Comparison of ENCODE assay signal across 8 cellular contexts in genomic region chr6:45163952-45164766, GRCh38.
A peak's percentile ranks its signal among the peaks of the same experiment; 100 is the strongest.
DNase-seq lines count a peak whose midpoint lies in the region; ATAC-seq, FAIRE-seq and TF ChIP-seq lines count a peak whose summit lies in the region.

No MANE protein-coding gene starts in this region.

- POLR2A ChIA-PET in A549 (lab: Yijun Ruan, JAX) = no interaction called here

- peaks cover 9% of the 10 kb centered on the region for H3K36me3 Mint-ChIP-seq in activated naive CD4-positive, alpha-beta T cell treated with anti-CD3 and anti-CD28 coated beads, Interleukin-2, amount 50 U/mL, for 24 hours

- no peak for TF ChIP-seq EP300 in A549 (IDR thresholded peaks at IDR 0.05)

- H3K4me3 Mint-ChIP-seq in activated naive CD4-positive, alpha-beta T cell treated with anti-CD3 and anti-CD28 coated beads, Interleukin-2, amount 50 U/mL, for 24 hours = peak overlapping the region; percentile 64

- no peaks in the 10 kb centered on the region for H3K4me1 ChIP-seq in A549

- WGBS in A549 (ENCODE audit: missing lambda C conversion rate) = 71% methylated on average over 3 of the region's 3 CpGs

- peaks cover 74% of the 10 kb centered on the region for H3K4me1 Mint-ChIP-seq in activated naive CD4-positive, alpha-beta T cell treated with anti-CD3 and anti-CD28 coated beads, Interleukin-2, amount 50 U/mL, for 24 hours

- TF ChIP-seq CTCF in A549 (IDR thresholded peaks at IDR 0.05) = no peak

- TF ChIP-seq POLR2A in A549 (IDR thresholded peaks at IDR 0.05; ENCODE audit: low read length) = no peak

- ATAC-seq in A549 (no peak), GM19035 (IDR thresholded peaks at IDR 0.05; ENCODE audit: unreplicated experiment) (peak; percentile 92), HG03095 (IDR thresholded peaks at IDR 0.05; ENCODE audit: unreplicated experiment) (peak; percentile 84)

- no peaks in the 10 kb centered on the region for H3K9me3 ChIP-seq in A549

- no peak overlapping the region for H3K27ac ChIP-seq in A549

- TF ChIP-seq RAD21 in A549 (conservative IDR thresholded peaks at IDR 0.05 in 1 of 2, IDR thresholded peaks at IDR 0.05 in 1 of 2) = no peak

- DNase-seq in A549 (ENCODE audit: low read depth in 1 of 2, low spot score in 1 of 2) = no peak
- no peak for DNase-seq in COR-L47 (lab: John Stamatoyannopoulos, UW)
- DNase-seq in NCI-H1417 treated with DMSO at 0.1 percent for 48 hours (lab: John Stamatoyannopoulos, UW) = no peak
- DNase-seq in NCI-H1436 treated with DMSO at 0.1 percent for 48 hours (lab: John Stamatoyannopoulos, UW) = no peak
- no peak for DNase-seq in NCI-H1092 treated with DMSO at 0.1 percent for 48 hours (lab: John Stamatoyannopoulos, UW)

- no peak for FAIRE-seq in A549 (lab: Jason Lieb, UNC)

- H3K27me3 Mint-ChIP-seq in activated naive CD4-positive, alpha-beta T cell treated with anti-CD3 and anti-CD28 coated beads, Interleukin-2, amount 50 U/mL, for 24 hours = no peaks in the 10 kb centered on the region

- H3K4me3 ChIP-seq in A549 = no peak overlapping the region

- peaks cover 18% of the 10 kb centered on the region for H3K9me3 Mint-ChIP-seq in activated naive CD4-positive, alpha-beta T cell treated with anti-CD3 and anti-CD28 coated beads, Interleukin-2, amount 50 U/mL, for 24 hours

- no peak overlapping the region for H3K4me2 ChIP-seq in A549

- peak overlapping the region; percentile 99 for H3K27ac Mint-ChIP-seq in activated naive CD4-positive, alpha-beta T cell treated with anti-CD3 and anti-CD28 coated beads, Interleukin-2, amount 50 U/mL, for 24 hours

- CTCF ChIA-PET in A549 (lab: Yijun Ruan, JAX) = no interaction called here

TF ChIP-seq in A549, 52 proteins besides CTCF, POLR2A, EP300 and RAD21:
- TF ChIP-seq NPAS2 (CRISPR knock-in tag; IDR thresholded peaks at IDR 0.05; ENCODE audit: borderline replicate concordance) (no peak), RNF2 (IDR thresholded peaks at IDR 0.05; ENCODE audit: borderline replicate concordance, low read depth) (no peak), FOSL2 (IDR thresholded peaks at IDR 0.05) (no peak), FOSL2 (CRISPR knock-in tag; IDR thresholded peaks at IDR 0.05) (peak; percentile 31; the same call in 1 of the 2 replicates), NFE2L2 (conservative IDR thresholded peaks at IDR 0.05; ENCODE audit: low read length) (no peak)

Comparison
In these comparisons a context has a peak if more than half of its experiments do, and no peak if none do; other contexts are left out.
1. ATAC-seq: peak in GM19035 (single experiment) and HG03095 (single experiment); none in A549 (0 of 2).